ENCODE assay signal across 16 cellular contexts in genomic region chr12:120370343-120371243, GRCh38. TPM values are rescaled to one million over a fixed set of nuclear protein-coding genes. Genes with fewer than 3 reads are reported as not detected.
DNase-seq lines count a peak whose midpoint lies in the region; TF ChIP-seq lines count a peak whose summit lies in the region.
"Had no signal": no experiment of that assay in that cellular context is flagged by ENCODE, and none has a peak within 500 bp of the region (broad histone marks: within the 10 kb centered on the region; RNA-seq: fewer than 3 reads in every experiment).

No MANE protein-coding gene starts in this region.

- H3K36me3 Mint-ChIP-seq in Calu3 (ENCODE audit: insufficient read depth, unreplicated experiment) (peaks cover 18% of the 10 kb centered on the region), nephron (ENCODE audit: low read depth) (peaks cover 7% of the 10 kb centered on the region)

- H3K4me1 ChIP-seq in HUES64 (ENCODE audit: insufficient read depth, low read length) (peaks cover 31% of the 10 kb centered on the region), ectodermal cell (ENCODE audit: control insufficient read depth, insufficient read depth, low read length) (peaks cover 26% of the 10 kb centered on the region)
- H3K4me1 ChIP-seq: SJCRH30 had no signal

- no peak overlapping the region for H3K9ac ChIP-seq in HUES64 (ENCODE audit: low read depth, low read length)

- POLR2A ChIA-PET in HEK293T (lab: Yijun Ruan, JAX): interaction anchor here (1.2 kb wide), 1 partner anchor 66 kb away, joined by 3 read pairs; no protein-coding TSS in a partner anchor

- H3K27ac Mint-ChIP-seq in Calu3 (ENCODE audit: unreplicated experiment): no peak overlapping the region
- H3K27ac Mint-ChIP-seq in nephron: peak overlapping the region; percentile 57 to 96 (median 88)

- peak overlapping the region; percentile 70 for H3K4me3 ChIP-seq in HUES64 (ENCODE audit: low read length)
- peak overlapping the region; percentile 68 for H3K4me3 ChIP-seq in ectodermal cell (ENCODE audit: insufficient read depth, low read depth, low read length)
- H3K4me3 ChIP-seq: mucosa of descending colon had no signal

- TF ChIP-seq CTCF in Calu3 (IDR thresholded peaks at IDR 0.05; ENCODE audit: unreplicated experiment): no peak
- no peak for TF ChIP-seq CTCF in nephron (IDR thresholded peaks at IDR 0.05; ENCODE audit: unreplicated experiment in 3 of 3)

- intact Hi-C loops in Calu3 (cut with micrococcal nuclease; ENCODE audit: unreplicated experiment): no loop called here

- peaks cover 13% of the 10 kb centered on the region for H3K4me1 Mint-ChIP-seq in Calu3 (ENCODE audit: low read depth, unreplicated experiment)
- peaks cover 20% of the 10 kb centered on the region for H3K4me1 Mint-ChIP-seq in nephron

- no peak for DNase-seq in Calu3
- DNase-seq in central memory CD4-positive, alpha-beta T cell: no peak
- no peak for DNase-seq in NCI-H2107 treated with DMSO at 0.1 percent for 48 hours (lab: John Stamatoyannopoulos, UW; ENCODE audit: unreplicated experiment)
- DNase-seq in HEK293T (ENCODE audit: extremely low spot score): no peak
- DNase-seq: activated CD8-positive, alpha-beta memory T cell treated with anti-CD3 and anti-CD28 coated beads, Interleukin-2, amount 50 U/mL, for 4 hours; IMR-90; mucosa of descending colon; NCI-H1092; SJCRH30; stimulated activated CD4-positive, alpha-beta T cell treated with anti-CD3 and anti-CD28 coated beads, Interleukin-2, amount 100 ng/mL, for 24 hours had no signal

- H3K27me3 ChIP-seq in HUES64 (ENCODE audit: insufficient read depth, low read length): peaks cover 41% of the 10 kb centered on the region
- no peaks in the 10 kb centered on the region for H3K27me3 ChIP-seq in ectodermal cell (ENCODE audit: control insufficient read depth, insufficient read depth, low read length, poor library complexity, severe bottlenecking)

- H3K36me3 ChIP-seq in HUES64 (ENCODE audit: insufficient read depth, low read length): peaks cover 12% of the 10 kb centered on the region
- no peaks in the 10 kb centered on the region for H3K36me3 ChIP-seq in ectodermal cell (ENCODE audit: control insufficient read depth, insufficient read depth, low read length)
- H3K36me3 ChIP-seq: ascending aorta, SJCRH30 had no signal

- H3K9me3 Mint-ChIP-seq in Calu3 (ENCODE audit: low read depth, unreplicated experiment) (no peaks in the 10 kb centered on the region), nephron (no peaks in the 10 kb centered on the region)

- H3K27me3 Mint-ChIP-seq in Calu3 (ENCODE audit: unreplicated experiment) (peaks cover 85% of the 10 kb centered on the region), nephron (ENCODE audit: low read depth) (peaks cover 75% of the 10 kb centered on the region)

- CTCF ChIA-PET in Calu3 (lab: Charles Lee): interaction anchor here (0.6 kb wide), 1 partner anchor 200 kb away, joined by 4 read pairs; no protein-coding TSS in a partner anchor
- CTCF ChIA-PET in HEK293T (lab: Yijun Ruan, JAX): no interaction called here

- 29% methylated on average over 7 of the region's 7 CpGs for WGBS in HUES64
- 41 to 46% methylated on average over 7 of the region's 7 CpGs for WGBS in ectodermal cell, 2 experiments

- no TSS peak for BruUV-seq in Calu3 (replicated peaks; lab: Mats Ljungman, UMichigan)

- H3K27ac ChIP-seq in HUES64 (ENCODE audit: low read depth, low read length): no peak overlapping the region
- no peak overlapping the region for H3K27ac ChIP-seq in ectodermal cell (ENCODE audit: insufficient read depth, low read depth, low read length, poor library complexity, severe bottlenecking)
- H3K27ac ChIP-seq: ascending aorta, SJCRH30 had no signal

- H3K9me3 ChIP-seq in HUES64 (ENCODE audit: insufficient read depth, low read depth, low read length): no peaks in the 10 kb centered on the region
- no peaks in the 10 kb centered on the region for H3K9me3 ChIP-seq in ectodermal cell (ENCODE audit: control insufficient read depth, low read length)
- H3K9me3 ChIP-seq: ascending aorta, mucosa of descending colon, SJCRH30 had no signal

- H3K4me3 Mint-ChIP-seq in Calu3 (ENCODE audit: low read depth, unreplicated experiment) (peak overlapping the region; percentile 55), nephron (peak overlapping the region; percentile 94 to 96 (median 95))

TF ChIP-seq in HEK293T, 16 proteins besides CTCF, POLR2A, EP300 and RAD21:
- TF ChIP-seq FOXM1 (IDR thresholded peaks at IDR 0.05; ENCODE audit: borderline replicate concordance) (no peak), FOXK2 (IDR thresholded peaks at IDR 0.05) (no peak), L3MBTL2 (conservative IDR thresholded peaks at IDR 0.05) (no peak), FOXA1 (IDR thresholded peaks at IDR 0.05) (no peak), SP1 (IDR thresholded peaks at IDR 0.05) (no peak), ZNF384 (IDR thresholded peaks at IDR 0.05) (no peak), ELF4 (IDR thresholded peaks at IDR 0.05) (no peak), BHLHE40 (IDR thresholded peaks at IDR 0.05; ENCODE audit: borderline replicate concordance) (no peak), ARNT (IDR thresholded peaks at IDR 0.05) (no peak)

RNA-seq across cellular contexts. Expression of gene MSI1, which starts 1.6 kb away (rescaled TPM):
- 0.56 and 1.4 TPM in 2 replicates for total RNA-seq in Calu3 (2022)
- 27.8 TPM for polyA plus RNA-seq in HUES64 (2013, experiment 1 of 2)
- polyA plus RNA-seq in HUES64 (2013, experiment 2 of 2): 32.8 TPM
- polyA plus RNA-seq in ectodermal cell (2013, experiment 1 of 4): 80.9 TPM
- polyA plus RNA-seq in ectodermal cell (2013, experiment 2 of 4): 84.6 TPM
- polyA plus RNA-seq in ectodermal cell (2013, experiment 3 of 4): 54.8 TPM
- 61.4 TPM for polyA plus RNA-seq in ectodermal cell (2013, experiment 4 of 4)
- total RNA-seq: IMR-90 had no signal
- polyA plus RNA-seq: CD14-positive monocyte, IMR-90, keratinocyte had no signal

RNA-seq across cellular contexts. Expression of gene PLA2G1B, which starts 43.0 kb away (rescaled TPM):
- not detected in 2 replicates for total RNA-seq in Calu3 (2022)
- polyA plus RNA-seq in HUES64 (2013, experiment 1 of 2): not detected
- polyA plus RNA-seq in HUES64 (2013, experiment 2 of 2): not detected
- polyA plus RNA-seq in ectodermal cell (2013, experiment 1 of 4): not detected
- polyA plus RNA-seq in ectodermal cell (2013, experiment 2 of 4): not detected
- polyA plus RNA-seq in ectodermal cell (2013, experiment 3 of 4): not detected
- not detected for polyA plus RNA-seq in ectodermal cell (2013, experiment 4 of 4)
- total RNA-seq: ascending aorta, IMR-90, mucosa of descending colon, SJCRH30 had no signal
- polyA plus RNA-seq: CD14-positive monocyte, IMR-90, keratinocyte had no signal
